Comparison of ENCODE assay signal across 15 cellular contexts in genomic region chr14:71588028-71588427, GRCh38.
DNase-seq lines count a peak whose midpoint lies in the region; ATAC-seq and TF ChIP-seq lines count a peak whose summit lies in the region.
"Had no signal": no experiment of that assay in that cellular context is flagged by ENCODE, and none has a peak within 500 bp of the region (broad histone marks: within the 10 kb centered on the region; RNA-seq: fewer than 3 reads in every experiment).

No MANE protein-coding gene starts in this region.

- no peaks in the 10 kb centered on the region for H3K27me3 ChIP-seq in adipocyte (replicated peaks; ENCODE audit: control insufficient read depth, insufficient read depth, low read length)
- H3K27me3 ChIP-seq in fibroblast of lung (ENCODE audit: control insufficient read depth, insufficient read depth, low read length): no peaks in the 10 kb centered on the region

- H3K9me3 Mint-ChIP-seq in stimulated activated effector memory CD8-positive, alpha-beta T cell treated with anti-CD3 and anti-CD28 coated beads, Interleukin-12 subunit alpha, Interleukin-12 subunit beta, amount 100 ng/mL, for 72 hours: no peaks in the 10 kb centered on the region
- H3K9me3 Mint-ChIP-seq in activated naive CD4-positive, alpha-beta T cell treated with anti-CD3 and anti-CD28 coated beads, Interleukin-2, amount 10 ng/mL, durations not matched to agents 7 days and 5 days: no peaks in the 10 kb centered on the region
- H3K9me3 Mint-ChIP-seq: activated T-helper 2 cell treated with anti-CD3 and anti-CD28 coated beads, Interferon-gamma antibody, Interleukin-2, Interleukin-4, amounts not matched to agents 10 μg/mL and 5 μg/mL and 100 μg/mL, durations not matched to agents 14 hours and 24 hours and 36 hours; CD4-positive, alpha-beta T cell; naive B cell had no signal

- H3K27ac Mint-ChIP-seq in stimulated activated effector memory CD8-positive, alpha-beta T cell treated with anti-CD3 and anti-CD28 coated beads, Interleukin-12 subunit alpha, Interleukin-12 subunit beta, amount 100 ng/mL, for 72 hours: peak overlapping the region; percentile 45
- H3K27ac Mint-ChIP-seq in activated naive CD4-positive, alpha-beta T cell treated with anti-CD3 and anti-CD28 coated beads, Interleukin-2, amount 10 ng/mL, durations not matched to agents 7 days and 5 days: no peak overlapping the region
- H3K27ac Mint-ChIP-seq: activated T-helper 2 cell treated with anti-CD3 and anti-CD28 coated beads, Interferon-gamma antibody, Interleukin-2, Interleukin-4, amounts not matched to agents 10 μg/mL and 5 μg/mL and 100 μg/mL, durations not matched to agents 14 hours and 24 hours and 36 hours; CD4-positive, alpha-beta T cell had no signal

- no peak for ATAC-seq in stimulated activated effector memory CD8-positive, alpha-beta T cell treated with anti-CD3 and anti-CD28 coated beads, Interleukin-12 subunit alpha, Interleukin-12 subunit beta, amount 100 ng/mL, for 72 hours
- ATAC-seq in GM21447 (IDR thresholded peaks at IDR 0.05; ENCODE audit: unreplicated experiment) (no peak), GM21515 (IDR thresholded peaks at IDR 0.05; ENCODE audit: unreplicated experiment) (no peak)

- no peaks in the 10 kb centered on the region for H4K20me1 ChIP-seq in fibroblast of lung (ENCODE audit: control insufficient read depth, extremely low read depth, insufficient read depth, low read length)

- H3K4me3 Mint-ChIP-seq in stimulated activated effector memory CD8-positive, alpha-beta T cell treated with anti-CD3 and anti-CD28 coated beads, Interleukin-12 subunit alpha, Interleukin-12 subunit beta, amount 100 ng/mL, for 72 hours: no peak overlapping the region
- H3K4me3 Mint-ChIP-seq in activated naive CD4-positive, alpha-beta T cell treated with anti-CD3 and anti-CD28 coated beads, Interleukin-2, amount 10 ng/mL, durations not matched to agents 7 days and 5 days: no peak overlapping the region
- H3K4me3 Mint-ChIP-seq: CD4-positive, alpha-beta T cell had no signal

- H3K27me3 Mint-ChIP-seq in activated naive CD4-positive, alpha-beta T cell treated with anti-CD3 and anti-CD28 coated beads, Interleukin-2, amount 10 ng/mL, durations not matched to agents 7 days and 5 days: no peaks in the 10 kb centered on the region
- H3K27me3 Mint-ChIP-seq: CD4-positive, alpha-beta T cell; naive B cell had no signal

- H3K4me1 ChIP-seq in adipocyte (ENCODE audit: control insufficient read depth, insufficient read depth, low read length): peaks cover 29% of the 10 kb centered on the region
- H3K4me1 ChIP-seq in fibroblast of lung (ENCODE audit: control insufficient read depth, extremely low read depth, insufficient read depth, low read length): peaks cover 9% of the 10 kb centered on the region

- no peak overlapping the region for H2AFZ ChIP-seq in fibroblast of lung (ENCODE audit: low read length)

- no peak overlapping the region for H3K4me2 ChIP-seq in fibroblast of lung (ENCODE audit: extremely low read depth, insufficient read depth, low read length)

- H3K9ac ChIP-seq in adipocyte (ENCODE audit: low read length) (no peak overlapping the region), fibroblast of lung (ENCODE audit: insufficient read depth, low read length) (no peak overlapping the region)

- H3K36me3 ChIP-seq in adipocyte (ENCODE audit: control insufficient read depth, insufficient read depth, low read length, severe bottlenecking) (no peaks in the 10 kb centered on the region), fibroblast of lung (ENCODE audit: control insufficient read depth, insufficient read depth, low read length) (no peaks in the 10 kb centered on the region)

- no peak for TF ChIP-seq CTCF in fibroblast of lung (conservative IDR thresholded peaks at IDR 0.05 in 1 of 2, IDR thresholded peaks at IDR 0.05 in 1 of 2; ENCODE audit: low read depth in 1 of 2, low read length in 2 of 2)

- DNase-seq in HCEC 1CT (peak; percentile 70), adipocyte (ENCODE audit: low read depth) (peak; percentile 63), fibroblast of lung (ENCODE audit: low read depth in 2 of 2) (peak; percentile 55 to 94)
- DNase-seq in stimulated activated effector memory CD8-positive, alpha-beta T cell treated with anti-CD3 and anti-CD28 coated beads, Interleukin-12 subunit alpha, Interleukin-12 subunit beta, amount 100 ng/mL, for 72 hours (ENCODE audit: low spot score in 2 of 2): no peak
- DNase-seq in activated naive CD4-positive, alpha-beta T cell treated with anti-CD3 and anti-CD28 coated beads, Interleukin-2, amount 10 ng/mL, durations not matched to agents 7 days and 5 days: no peak
- DNase-seq: amygdala; CD4-positive, alpha-beta T cell; H7; naive B cell; NCI-H2107; NCI-H774; WERI-Rb-1 had no signal

- peaks cover 14% of the 10 kb centered on the region for H3K4me1 Mint-ChIP-seq in stimulated activated effector memory CD8-positive, alpha-beta T cell treated with anti-CD3 and anti-CD28 coated beads, Interleukin-12 subunit alpha, Interleukin-12 subunit beta, amount 100 ng/mL, for 72 hours
- peaks cover 32% of the 10 kb centered on the region for H3K4me1 Mint-ChIP-seq in activated naive CD4-positive, alpha-beta T cell treated with anti-CD3 and anti-CD28 coated beads, Interleukin-2, amount 10 ng/mL, durations not matched to agents 7 days and 5 days

- H3K79me2 ChIP-seq in fibroblast of lung (ENCODE audit: control insufficient read depth, insufficient read depth, low read length): peaks cover 5% of the 10 kb centered on the region

- H3K36me3 Mint-ChIP-seq in stimulated activated effector memory CD8-positive, alpha-beta T cell treated with anti-CD3 and anti-CD28 coated beads, Interleukin-12 subunit alpha, Interleukin-12 subunit beta, amount 100 ng/mL, for 72 hours: peaks cover 6% of the 10 kb centered on the region
- H3K36me3 Mint-ChIP-seq in activated naive CD4-positive, alpha-beta T cell treated with anti-CD3 and anti-CD28 coated beads, Interleukin-2, amount 10 ng/mL, durations not matched to agents 7 days and 5 days: peaks cover 20% of the 10 kb centered on the region

- CTCF ChIA-PET in activated naive CD4-positive, alpha-beta T cell treated with anti-CD3 and anti-CD28 coated beads, Interleukin-2, amount 10 ng/mL, durations not matched to agents 7 days and 5 days (lab: Charles Lee): no interaction called here

- no peaks in the 10 kb centered on the region for H3K9me3 ChIP-seq in adipocyte (ENCODE audit: control insufficient read depth, low read length)
- no peaks in the 10 kb centered on the region for H3K9me3 ChIP-seq in fibroblast of lung (ENCODE audit: control insufficient read depth, insufficient read depth, low read depth, low read length)

- peak overlapping the region; percentile 4 for H3K27ac ChIP-seq in fibroblast of lung (ENCODE audit: insufficient read depth, low read length)
- H3K27ac ChIP-seq: WERI-Rb-1 had no signal

- no peak overlapping the region for H3K4me3 ChIP-seq in adipocyte (ENCODE audit: low read length)
- peak overlapping the region in 1 of 4 experiments; percentile 57 for H3K4me3 ChIP-seq in fibroblast of lung (replicated peaks in 1 of 4; ENCODE audit: control extremely low read depth in 1 of 4, insufficient read depth in 1 of 4, low read depth in 3 of 4, low read length in 4 of 4)

Comparison
In these comparisons a context has a peak if more than half of its experiments do, and no peak if none do; other contexts are left out.
1. DNase-seq: peak in HCEC 1CT (single experiment), adipocyte (single experiment) and fibroblast of lung (2 of 2); none in stimulated activated effector memory CD8-positive, alpha-beta T cell treated with anti-CD3 and anti-CD28 coated beads, Interleukin-12 subunit alpha, Interleukin-12 subunit beta, amount 100 ng/mL, for 72 hours (0 of 2) and activated naive CD4-positive, alpha-beta T cell treated with anti-CD3 and anti-CD28 coated beads, Interleukin-2, amount 10 ng/mL, durations not matched to agents 7 days and 5 days (single experiment).